8 cellular contexts compared by ENCODE assay signal in the genomic region with DNA sequence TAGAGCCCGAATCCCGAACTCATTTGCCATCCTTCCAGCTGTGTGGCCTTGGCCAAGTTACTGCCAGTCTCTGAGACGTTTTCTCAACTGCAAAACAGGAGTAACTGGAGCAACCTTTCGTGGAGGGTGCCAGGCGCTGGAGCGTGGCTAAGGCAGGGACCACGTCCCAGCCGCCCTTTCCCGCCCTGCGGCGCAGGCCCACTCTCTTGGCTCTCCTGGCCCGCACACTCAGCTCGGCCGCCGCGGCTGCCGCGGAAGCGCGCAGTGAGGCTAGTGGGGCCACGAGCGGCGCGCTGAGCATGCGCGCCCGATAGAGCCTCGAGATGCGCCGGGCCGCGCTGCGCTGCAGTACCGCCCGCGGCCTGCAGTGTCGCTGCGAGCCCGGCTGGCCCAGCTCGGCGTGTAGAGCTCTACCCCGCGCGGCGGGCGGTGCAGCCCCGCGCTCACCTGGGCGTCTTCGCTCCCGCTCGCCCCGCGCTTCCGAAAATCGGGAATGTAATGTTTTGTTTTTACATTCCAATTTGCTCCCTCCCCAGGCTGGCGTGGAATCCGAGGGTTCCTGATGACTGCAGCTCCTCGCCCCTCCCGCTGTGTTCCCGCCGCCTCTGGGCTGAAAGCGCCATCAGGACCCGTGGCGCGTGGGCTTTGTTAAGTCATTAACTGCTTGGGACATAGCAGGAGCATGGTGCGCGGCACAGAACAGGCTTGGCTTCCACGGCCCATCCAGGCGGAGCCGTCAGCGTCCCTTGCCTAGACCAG. TPM values are rescaled to one million over a fixed set of nuclear protein-coding genes. Genes with fewer than 3 reads are reported as not detected.
DNase-seq lines count a peak whose midpoint lies in the region; ATAC-seq and TF ChIP-seq lines count a peak whose summit lies in the region.

No MANE protein-coding gene starts in this region.

- WGBS in mesodermal cell (ENCODE audit: insufficient coverage in 2 of 2), 2 experiments, result 13 to 14% methylated on average over 64 to 69 of the region's 72 CpGs

- no peaks in the 10 kb centered on the region for H3K9me3 ChIP-seq in ES-I3 (ENCODE audit: control insufficient read depth, insufficient read depth, low read length)
- no peaks in the 10 kb centered on the region for H3K9me3 ChIP-seq in effector memory CD4-positive, alpha-beta T cell (ENCODE audit: control insufficient read depth, low read length)
- peaks cover 13% of the 10 kb centered on the region for H3K9me3 ChIP-seq in mesodermal cell (ENCODE audit: control insufficient read depth, low read length)

- POLR2A ChIA-PET in activated CD4-positive, alpha-beta memory T cell treated with anti-CD3 and anti-CD28 coated beads, Interleukin-2, amount 10 ng/mL, durations not matched to agents 7 days and 5 days (lab: Charles Lee), result interaction anchor here (1.0 to 2.0 kb wide), 3 partner anchors 10 to 303 kb away, joined by 3 to 7 read pairs (median 4); no protein-coding TSS in a partner anchor

- peak overlapping the region; percentile 36 for H3K4me3 ChIP-seq in effector memory CD4-positive, alpha-beta T cell (ENCODE audit: insufficient read depth, low read depth, low read length, poor library complexity, severe bottlenecking)
- peak overlapping the region; percentile 31 for H3K4me3 ChIP-seq in mesodermal cell (ENCODE audit: extremely low read depth, insufficient read depth, low read length, poor library complexity, severe bottlenecking)

- no peak overlapping the region for H3K27ac Mint-ChIP-seq in activated CD4-positive, alpha-beta memory T cell treated with anti-CD3 and anti-CD28 coated beads, Interleukin-2, amount 10 ng/mL, durations not matched to agents 7 days and 5 days

- peaks cover 26% of the 10 kb centered on the region for H3K4me1 Mint-ChIP-seq in activated CD4-positive, alpha-beta memory T cell treated with anti-CD3 and anti-CD28 coated beads, Interleukin-2, amount 10 ng/mL, durations not matched to agents 7 days and 5 days

- H3K4me3 Mint-ChIP-seq in activated CD4-positive, alpha-beta memory T cell treated with anti-CD3 and anti-CD28 coated beads, Interleukin-2, amount 10 ng/mL, durations not matched to agents 7 days and 5 days, result peak overlapping the region; percentile 54

- no peaks in the 10 kb centered on the region for H3K9me3 Mint-ChIP-seq in activated CD4-positive, alpha-beta memory T cell treated with anti-CD3 and anti-CD28 coated beads, Interleukin-2, amount 10 ng/mL, durations not matched to agents 7 days and 5 days

- peaks cover 3% of the 10 kb centered on the region for H3K27me3 ChIP-seq in effector memory CD4-positive, alpha-beta T cell (replicated peaks; ENCODE audit: control insufficient read depth, insufficient read depth, low read length, poor library complexity, severe bottlenecking)

- DNase-seq in activated CD4-positive, alpha-beta memory T cell treated with anti-CD3 and anti-CD28 coated beads, Interleukin-2, amount 10 ng/mL, durations not matched to agents 7 days and 5 days, result peak; percentile 79
- peak; percentile 52 to 63 (median 54) for DNase-seq in effector memory CD4-positive, alpha-beta T cell
- DNase-seq in stimulated activated CD8-positive, alpha-beta memory T cell treated with anti-CD3 and anti-CD28 coated beads, Interleukin-4, amount 100 ng/mL, for 48 hours, result peak; percentile 79
- no peak for DNase-seq in NCI-H2107 (lab: John Stamatoyannopoulos, UW)

- ATAC-seq in GM21737 (IDR thresholded peaks at IDR 0.05; ENCODE audit: unreplicated experiment), result peak; percentile 78

- H3K27ac ChIP-seq in effector memory CD4-positive, alpha-beta T cell (ENCODE audit: insufficient read depth, low read length, poor library complexity, severe bottlenecking), result no peak overlapping the region
- no peak overlapping the region for H3K27ac ChIP-seq in mesodermal cell (ENCODE audit: low read depth, low read length, severe bottlenecking)

- H3K36me3 ChIP-seq in ES-I3 (ENCODE audit: insufficient read depth, low read length) (no peaks in the 10 kb centered on the region), mesodermal cell (ENCODE audit: control insufficient read depth, insufficient read depth, low read length) (no peaks in the 10 kb centered on the region)
- H3K36me3 ChIP-seq in effector memory CD4-positive, alpha-beta T cell (ENCODE audit: control insufficient read depth, insufficient read depth, low read length), result no peaks in the 10 kb centered on the region

- peaks cover 4% of the 10 kb centered on the region for H3K36me3 Mint-ChIP-seq in activated CD4-positive, alpha-beta memory T cell treated with anti-CD3 and anti-CD28 coated beads, Interleukin-2, amount 10 ng/mL, durations not matched to agents 7 days and 5 days (ENCODE audit: low read depth)

- peak; percentile 17; the same call in 1 of the 2 replicates for TF ChIP-seq CTCF in LNCAP (IDR thresholded peaks at IDR 0.05)

- H3K4me1 ChIP-seq in ES-I3 (ENCODE audit: insufficient read depth, low read length) (no peaks in the 10 kb centered on the region), mesodermal cell (ENCODE audit: control insufficient read depth, insufficient read depth, low read length, poor library complexity, severe bottlenecking) (no peaks in the 10 kb centered on the region)
- peaks cover 4% of the 10 kb centered on the region for H3K4me1 ChIP-seq in effector memory CD4-positive, alpha-beta T cell (ENCODE audit: control insufficient read depth, insufficient read depth, low read length, poor library complexity, severe bottlenecking)

- H3K27me3 Mint-ChIP-seq in activated CD4-positive, alpha-beta memory T cell treated with anti-CD3 and anti-CD28 coated beads, Interleukin-2, amount 10 ng/mL, durations not matched to agents 7 days and 5 days, result peaks cover 32% of the 10 kb centered on the region

- CTCF ChIA-PET in activated CD4-positive, alpha-beta memory T cell treated with anti-CD3 and anti-CD28 coated beads, Interleukin-2, amount 10 ng/mL, durations not matched to agents 7 days and 5 days (lab: Charles Lee), result interaction anchor here (0.7 to 2.7 kb wide), 40 partner anchors 8 to 446 kb away, joined by 3 to 24 read pairs (median 5); no protein-coding TSS in a partner anchor

- peak overlapping the region; percentile 77 for H3K9ac ChIP-seq in ES-I3 (ENCODE audit: low read depth, low read length)

RNA-seq across cellular contexts. Expression of gene ZNF518B, which starts 4.0 kb away (rescaled TPM):
- 10 to 100 TPM; 21.0 to 23.5 TPM for total RNA-seq in activated CD4-positive, alpha-beta memory T cell treated with anti-CD3 and anti-CD28 coated beads, Interleukin-2, amount 10 ng/mL, durations not matched to agents 7 days and 5 days
- polyA plus RNA-seq in mesodermal cell (2013, experiment 1 of 2), result 23.4 TPM
- polyA plus RNA-seq in mesodermal cell (2013, experiment 2 of 2), result 20.2 TPM
